23 cellular contexts compared by ENCODE assay signal in genomic region chr14:20789230-20789813, GRCh38. TPM values are rescaled to one million over a fixed set of nuclear protein-coding genes. Genes with fewer than 3 reads are reported as not detected.
"Had no signal": no experiment of that assay in that cellular context is flagged by ENCODE, and none has a peak within 500 bp of the region (broad histone marks: within the 10 kb centered on the region; RNA-seq: fewer than 3 reads in every experiment).

No MANE protein-coding gene starts in this region.

- H3K36me3 ChIP-seq: adrenal gland, gastroesophageal sphincter, sigmoid colon, SJSA1 had no signal

- H3K4me1 ChIP-seq: adrenal gland, gastroesophageal sphincter, parathyroid adenoma, sigmoid colon, SJSA1 had no signal

- H3K27me3 ChIP-seq: adrenal gland, dorsolateral prefrontal cortex, gastroesophageal sphincter, sigmoid colon, SJSA1, spleen had no signal

- H3K27ac ChIP-seq: adrenal gland, gastroesophageal sphincter, parathyroid adenoma, SJSA1, VCaP had no signal

- H3K27ac Mint-ChIP-seq: activated naive CD4-positive, alpha-beta T cell treated with anti-CD3 and anti-CD28 coated beads, Interleukin-2, amount 50 U/mL, for 72 hours; naive thymus-derived CD8-positive, alpha-beta T cell; stimulated activated memory B cell treated with anti-CD40 and anti-IgM and Interleukin-4, amounts not matched to agents 10 μg/mL and 1 μg/mL and 100 μg/mL, for 72 hours; T-helper 17 cell had no signal

- H3K9me3 Mint-ChIP-seq: activated naive CD4-positive, alpha-beta T cell treated with anti-CD3 and anti-CD28 coated beads, Interleukin-2, amount 50 U/mL, for 72 hours; naive thymus-derived CD8-positive, alpha-beta T cell; stimulated activated memory B cell treated with anti-CD40 and anti-IgM and Interleukin-4, amounts not matched to agents 10 μg/mL and 1 μg/mL and 100 μg/mL, for 72 hours had no signal

- ATAC-seq: activated naive CD4-positive, alpha-beta T cell treated with anti-CD3 and anti-CD28 coated beads, Interleukin-2, amount 50 U/mL, for 72 hours; gastroesophageal sphincter; naive thymus-derived CD8-positive, alpha-beta T cell; stimulated activated memory B cell treated with anti-CD40 and anti-IgM and Interleukin-4, amounts not matched to agents 10 μg/mL and 1 μg/mL and 100 μg/mL, for 72 hours; T-helper 17 cell had no signal

- H3K4me3 ChIP-seq: adrenal gland, dorsolateral prefrontal cortex, gastroesophageal sphincter, sigmoid colon, SJSA1, spleen had no signal

- DNase-seq: activated CD4-positive, alpha-beta T cell treated with anti-CD3 and anti-CD28 coated beads, Interleukin-2, amount 50 U/mL, for 1 hour; activated CD4-positive, CD25-positive, alpha-beta regulatory T cell treated with anti-CD3 and anti-CD28 coated beads, Interleukin-2, amount 50 U/mL, for 72 hours; activated CD8-positive, alpha-beta memory T cell treated with anti-CD3 and anti-CD28 coated beads, Interleukin-2, amount 50 U/mL, for 48 hours; activated effector memory CD4-positive, alpha-beta T cell treated with anti-CD3 and anti-CD28 coated beads, Interleukin-2, amount 50 U/mL, for 16 hours; activated T-cell treated with anti-CD3 and anti-CD28 coated beads, Interleukin-2, amount 50 U/mL, for 48 hours; adrenal gland; dorsolateral prefrontal cortex; islet precursor cell; mesendoderm; naive thymus-derived CD8-positive, alpha-beta T cell; sigmoid colon; spleen; stimulated activated CD4-positive, alpha-beta T cell treated with anti-CD3 and anti-CD28 coated beads, Interleukin-4, amount 100 ng/mL, for 4 hours; T-helper 17 cell had no signal

- H3K4me3 Mint-ChIP-seq: naive thymus-derived CD8-positive, alpha-beta T cell; stimulated activated memory B cell treated with anti-CD40 and anti-IgM and Interleukin-4, amounts not matched to agents 10 μg/mL and 1 μg/mL and 100 μg/mL, for 72 hours; T-helper 17 cell had no signal

- H3K9me3 ChIP-seq: adrenal gland, gastroesophageal sphincter, sigmoid colon, SJSA1, spleen had no signal

- H3K27me3 Mint-ChIP-seq: naive thymus-derived CD8-positive, alpha-beta T cell; stimulated activated memory B cell treated with anti-CD40 and anti-IgM and Interleukin-4, amounts not matched to agents 10 μg/mL and 1 μg/mL and 100 μg/mL, for 72 hours; T-helper 17 cell had no signal

- H3K36me3 Mint-ChIP-seq: activated naive CD4-positive, alpha-beta T cell treated with anti-CD3 and anti-CD28 coated beads, Interleukin-2, amount 50 U/mL, for 72 hours; naive thymus-derived CD8-positive, alpha-beta T cell had no signal

RNA-seq across cellular contexts. Expression of gene RNASE6, which starts 8.3 kb away (rescaled TPM):
- total RNA-seq: SJSA1 had no signal

RNA-seq across cellular contexts. Expression of gene RNASE1, which starts 13.3 kb away (rescaled TPM):
- total RNA-seq: activated naive CD4-positive, alpha-beta T cell treated with anti-CD3 and anti-CD28 coated beads, Interleukin-2, amount 50 U/mL, for 72 hours; SJSA1; T-helper 17 cell had no signal
- polyA plus RNA-seq: naive thymus-derived CD8-positive, alpha-beta T cell had no signal

RNA-seq across cellular contexts. Expression of gene EDDM3B, which starts 21.1 kb away (rescaled TPM):
- total RNA-seq: activated naive CD4-positive, alpha-beta T cell treated with anti-CD3 and anti-CD28 coated beads, Interleukin-2, amount 50 U/mL, for 72 hours; adrenal gland; cerebellum; dorsolateral prefrontal cortex; epithelial cell of proximal tubule; gastroesophageal sphincter; naive thymus-derived CD8-positive, alpha-beta T cell; sigmoid colon; SJSA1; spleen; T-helper 17 cell; urinary bladder had no signal
- polyA plus RNA-seq: adrenal gland; naive thymus-derived CD8-positive, alpha-beta T cell; sigmoid colon; spleen; urinary bladder had no signal

RNA-seq across cellular contexts. Expression of gene EDDM3A, which starts 43.6 kb away (rescaled TPM):
- total RNA-seq: activated naive CD4-positive, alpha-beta T cell treated with anti-CD3 and anti-CD28 coated beads, Interleukin-2, amount 50 U/mL, for 72 hours; adrenal gland; cerebellum; dorsolateral prefrontal cortex; epithelial cell of proximal tubule; gastroesophageal sphincter; naive thymus-derived CD8-positive, alpha-beta T cell; sigmoid colon; SJSA1; spleen; T-helper 17 cell; urinary bladder had no signal
- polyA plus RNA-seq: adrenal gland; naive thymus-derived CD8-positive, alpha-beta T cell; sigmoid colon; urinary bladder had no signal
